8 cellular contexts compared by ENCODE assay signal in genomic region chr2:229800997-229801754, GRCh38.
DNase-seq lines count a peak whose midpoint lies in the region; ATAC-seq, FAIRE-seq and TF ChIP-seq lines count a peak whose summit lies in the region.

No MANE protein-coding gene starts in this region.

- no peaks in the 10 kb centered on the region for H3K27me3 ChIP-seq in H1 (replicated peaks in 1 of 4; ENCODE audit: control insufficient read depth in 3 of 4, extremely low read depth in 1 of 4, insufficient read depth in 3 of 4, low read length in 3 of 4)

- no peaks in the 10 kb centered on the region for H3K27me3 Mint-ChIP-seq in activated CD8-positive, alpha-beta T cell treated with anti-CD3 and anti-CD28 coated beads for 36 hours
- H3K27me3 Mint-ChIP-seq in mesothelial cell of epicardium (ENCODE audit: low read depth): no peaks in the 10 kb centered on the region

- DNase-seq in GM12864 (ENCODE audit: low read depth): peak; percentile 57
- peak; percentile 6 for DNase-seq in NCI-H526 treated with DMSO at 0.1 percent for 48 hours (lab: John Stamatoyannopoulos, UW)
- peak; percentile 85 for DNase-seq in activated CD8-positive, alpha-beta T cell treated with anti-CD3 and anti-CD28 coated beads for 36 hours
- peak; percentile 33 to 69 for DNase-seq in H1 (ENCODE audit: low read depth in 1 of 2, low spot score in 2 of 2)
- peak; percentile 30 to 64 for DNase-seq in mesothelial cell of epicardium (ENCODE audit: low spot score in 2 of 2, unreplicated experiment in 2 of 2)
- peak; percentile 79 for DNase-seq in stimulated activated CD8-positive, alpha-beta memory T cell treated with anti-CD3 and anti-CD28 coated beads, Interleukin-4, amount 100 ng/mL, for 48 hours

- H3K79me2 ChIP-seq in H1 (ENCODE audit: control insufficient read depth in 1 of 2, insufficient read depth in 2 of 2, low read length in 2 of 2): no peaks in the 10 kb centered on the region

- no peak overlapping the region for H2BK12ac ChIP-seq in H1 (ENCODE audit: low read depth, low read length)

- H3K4me3 ChIP-seq in GM12864 (ENCODE audit: low read depth, low read length): no peak overlapping the region
- H3K4me3 ChIP-seq in H1 (ENCODE audit: extremely low read depth in 1 of 4, insufficient read depth in 2 of 4, low read depth in 3 of 4, low read length in 4 of 4): no peak overlapping the region

- H3K27ac ChIP-seq in H1 (ENCODE audit: low read depth, low read length): peak overlapping the region; percentile 63; the same call in 1 of the 2 replicates

- intact Hi-C loops in activated CD8-positive, alpha-beta T cell treated with anti-CD3 and anti-CD28 coated beads for 36 hours (cut with micrococcal nuclease): loop anchor here (5.0 kb wide), 1 partner anchor 116 kb away; no protein-coding TSS in a partner anchor

- peaks cover 18 to 58% (median 30%) of the 10 kb centered on the region in 4 experiments for H3K36me3 ChIP-seq in H1 (ENCODE audit: control insufficient read depth in 2 of 4, insufficient read depth in 4 of 4, low read length in 3 of 4)

- H3K36me3 Mint-ChIP-seq in activated CD8-positive, alpha-beta T cell treated with anti-CD3 and anti-CD28 coated beads for 36 hours (ENCODE audit: low read depth): peaks cover 37% of the 10 kb centered on the region
- peaks cover 30% of the 10 kb centered on the region for H3K36me3 Mint-ChIP-seq in mesothelial cell of epicardium

- no peak overlapping the region for H3K14ac ChIP-seq in H1 (ENCODE audit: insufficient read length)

- H3K27ac Mint-ChIP-seq in activated CD8-positive, alpha-beta T cell treated with anti-CD3 and anti-CD28 coated beads for 36 hours: no peak overlapping the region
- peak overlapping the region; percentile 69 for H3K27ac Mint-ChIP-seq in mesothelial cell of epicardium

- H2BK15ac ChIP-seq in H1 (ENCODE audit: low read length): no peak overlapping the region

- H3K56ac ChIP-seq in H1 (replicated peaks; ENCODE audit: insufficient read length, low read depth, low read length): no peak overlapping the region

- H3K9me3 Mint-ChIP-seq in activated CD8-positive, alpha-beta T cell treated with anti-CD3 and anti-CD28 coated beads for 36 hours: no peaks in the 10 kb centered on the region
- no peaks in the 10 kb centered on the region for H3K9me3 Mint-ChIP-seq in mesothelial cell of epicardium

- no peak overlapping the region for H3K18ac ChIP-seq in H1 (ENCODE audit: extremely low read depth, low read length)

- H3K9me3 ChIP-seq in H1 (ENCODE audit: insufficient read depth in 2 of 2, low read depth in 1 of 2, low read length in 1 of 2): no peaks in the 10 kb centered on the region

- H3K4me1 Mint-ChIP-seq in activated CD8-positive, alpha-beta T cell treated with anti-CD3 and anti-CD28 coated beads for 36 hours (ENCODE audit: low read depth): no peaks in the 10 kb centered on the region
- H3K4me1 Mint-ChIP-seq in mesothelial cell of epicardium: peaks cover 2% of the 10 kb centered on the region

- no peak overlapping the region for H2AK5ac ChIP-seq in H1 (ENCODE audit: low read depth, low read length)

- no peak overlapping the region for H2BK20ac ChIP-seq in H1 (ENCODE audit: low read length)

- no peaks in the 10 kb centered on the region for H3K79me1 ChIP-seq in H1 (ENCODE audit: low read depth, low read length)

- FAIRE-seq in H1 (lab: Jason Lieb, UNC): peak; percentile 73

- no peak overlapping the region for H4K8ac ChIP-seq in H1 (ENCODE audit: extremely low read depth, insufficient read depth, low read length)

- no peaks in the 10 kb centered on the region for H3K4me1 ChIP-seq in H1 (replicated peaks in 1 of 4; ENCODE audit: control insufficient read depth in 3 of 4, insufficient read depth in 4 of 4, low read length in 3 of 4)

- H2AFZ ChIP-seq in H1 (ENCODE audit: low read length): no peak overlapping the region

- H2BK120ac ChIP-seq in H1 (replicated peaks; ENCODE audit: low read depth, low read length): no peak overlapping the region

- no peak for TF ChIP-seq POLR2A in H1 (IDR thresholded peaks at IDR 0.05; ENCODE audit: control extremely low read depth in 1 of 2, low read depth in 2 of 2, low read length in 2 of 2)

- no peak overlapping the region for H3K23ac ChIP-seq in H1 (ENCODE audit: insufficient read length)

- no peak overlapping the region for H3K4me2 ChIP-seq in H1 (ENCODE audit: insufficient read depth in 1 of 2, low read depth in 2 of 2, low read length in 2 of 2)

- H3K4ac ChIP-seq in H1 (replicated peaks; ENCODE audit: insufficient read length, low read depth, low read length): no peak overlapping the region

- CTCF ChIA-PET in activated CD8-positive, alpha-beta T cell treated with anti-CD3 and anti-CD28 coated beads for 36 hours (lab: Charles Lee): interaction anchor here (0.6 to 2.4 kb wide), 30 partner anchors 11 to 810 kb away, joined by 3 to 39 read pairs (median 5); partner anchors contain the start of gene TRIP12
- CTCF ChIA-PET in H1 (lab: Charles Lee; ENCODE audit: partially characterized antibody): interaction anchor here (0.5 to 3.0 kb wide), 32 partner anchors 8 to 843 kb away, joined by 3 to 24 read pairs (median 4); partner anchors contain the start of gene SLC16A14

- H4K5ac ChIP-seq in H1 (ENCODE audit: insufficient read length, low read depth, low read length): no peak overlapping the region

- POLR2A ChIA-PET in activated CD8-positive, alpha-beta T cell treated with anti-CD3 and anti-CD28 coated beads for 36 hours (lab: Charles Lee): interaction anchor here (1.2 kb wide), 1 partner anchor 120 kb away, joined by 4 read pairs; the partner anchor contains the start of gene TRIP12
- POLR2A ChIA-PET in H1 (lab: Charles Lee; ENCODE audit: partially characterized antibody): interaction anchor here (1.0 kb wide), 1 partner anchor 111 kb away, joined by 3 read pairs; no protein-coding TSS in a partner anchor

- peak; percentile 62 for ATAC-seq in HG02852 (IDR thresholded peaks at IDR 0.05; ENCODE audit: unreplicated experiment)
- ATAC-seq in activated CD8-positive, alpha-beta T cell treated with anti-CD3 and anti-CD28 coated beads for 36 hours: peak; percentile 76
- no peak for ATAC-seq in GM18909 (IDR thresholded peaks at IDR 0.05; ENCODE audit: poor library complexity, unreplicated experiment)

- H2BK5ac ChIP-seq in H1 (ENCODE audit: low read depth, low read length): no peak overlapping the region

- no peak overlapping the region for H3K4me3 Mint-ChIP-seq in activated CD8-positive, alpha-beta T cell treated with anti-CD3 and anti-CD28 coated beads for 36 hours
- H3K4me3 Mint-ChIP-seq in mesothelial cell of epicardium: no peak overlapping the region

- no peak overlapping the region for H3K9ac ChIP-seq in H1 (replicated peaks in 1 of 4; ENCODE audit: extremely low read depth in 1 of 4, low read depth in 3 of 4, low read length in 3 of 4)

- TF ChIP-seq RAD21 in H1 (IDR thresholded peaks at IDR 0.05 in 1 of 2, conservative IDR thresholded peaks at IDR 0.05 in 1 of 2; ENCODE audit: low read depth in 2 of 2, low read length in 2 of 2): peak; percentile 59 to 69

- no peak overlapping the region for H4K91ac ChIP-seq in H1 (replicated peaks; ENCODE audit: insufficient read length, low read length)

- H3K23me2 ChIP-seq in H1 (ENCODE audit: low read depth, low read length): no peaks in the 10 kb centered on the region

- peaks cover 2% of the 10 kb centered on the region in 2 experiments for H4K20me1 ChIP-seq in H1 (replicated peaks in 1 of 2; ENCODE audit: control insufficient read depth in 1 of 2, insufficient read depth in 2 of 2, low read length in 2 of 2)

- TF ChIP-seq CTCF in GM12864 (IDR thresholded peaks at IDR 0.05; ENCODE audit: low read depth, low read length, missing control alignments) (peak; percentile 73), H1 (IDR thresholded peaks at IDR 0.05; ENCODE audit: control extremely low read depth in 1 of 3, insufficient read depth in 1 of 3, low read depth in 1 of 3, low read length in 3 of 3) (peak; percentile 52 to 60 (median 59)), mesothelial cell of epicardium (IDR thresholded peaks at IDR 0.05; ENCODE audit: unreplicated experiment) (peak; percentile 77)
- TF ChIP-seq CTCF in activated CD8-positive, alpha-beta T cell treated with anti-CD3 and anti-CD28 coated beads for 36 hours (IDR thresholded peaks at IDR 0.05): peak; percentile 79

- TF ChIP-seq EP300 in H1 (IDR thresholded peaks at IDR 0.05; ENCODE audit: borderline replicate concordance in 1 of 2, low read depth in 2 of 2, low read length in 2 of 2): no peak

TF ChIP-seq in H1, 55 proteins besides CTCF, POLR2A, EP300 and RAD21 (continues in another document):
- TF ChIP-seq MAX (IDR thresholded peaks at IDR 0.05) (no peak), KDM5A (IDR thresholded peaks at IDR 0.05; ENCODE audit: low read length) (no peak), SP2 (IDR thresholded peaks at IDR 0.05; ENCODE audit: low read length) (no peak), TAF1 (IDR thresholded peaks at IDR 0.05; ENCODE audit: low read depth, low read length) (no peak), HDAC2 (IDR thresholded peaks at IDR 0.05; ENCODE audit: borderline replicate concordance in 1 of 2, low read depth in 2 of 2, low read length in 2 of 2) (no peak), USF2 (IDR thresholded peaks at IDR 0.05; ENCODE audit: low read length) (no peak), TAF7 (optimal IDR thresholded peaks at IDR 0.05; ENCODE audit: borderline replicate concordance, low read depth, low read length) (no peak), CREB1 (IDR thresholded peaks at IDR 0.05) (no peak), HDAC6 (IDR thresholded peaks at IDR 0.05; ENCODE audit: low read depth, low read length) (no peak), SUZ12 (IDR thresholded peaks at IDR 0.05; ENCODE audit: low read length) (no peak), CEBPB (IDR thresholded peaks at IDR 0.05; ENCODE audit: low read depth, low read length) (no peak)

Comparison
In these comparisons a context has a peak if more than half of its experiments do, and no peak if none do; other contexts are left out.
1. DNase-seq: peak in every context shown above with its lines; median percentile 85 in activated CD8-positive, alpha-beta T cell treated with anti-CD3 and anti-CD28 coated beads for 36 hours; 79 in stimulated activated CD8-positive, alpha-beta memory T cell treated with anti-CD3 and anti-CD28 coated beads, Interleukin-4, amount 100 ng/mL, for 48 hours; 57 in GM12864; 51 in H1; 47 in mesothelial cell of epicardium; 6 in NCI-H526 treated with DMSO at 0.1 percent for 48 hours.